1 cellular context compared by ENCODE assay signal in genomic region chr3:48397767-48398681, GRCh38.
TF ChIP-seq lines count a peak whose summit lies in the region.

No MANE protein-coding gene starts in this region.

TF ChIP-seq in HEK293T, 16 proteins besides CTCF, POLR2A, EP300 and RAD21:
- TF ChIP-seq ELF4 (IDR thresholded peaks at IDR 0.05) (no peak), HDGF (IDR thresholded peaks at IDR 0.05; ENCODE audit: borderline replicate concordance) (no peak), CTBP1 (IDR thresholded peaks at IDR 0.05; ENCODE audit: borderline replicate concordance) (no peak), TARDBP (IDR thresholded peaks at IDR 0.05) (no peak), SP1 (IDR thresholded peaks at IDR 0.05) (no peak), FOXA1 (IDR thresholded peaks at IDR 0.05) (no peak), NFRKB (IDR thresholded peaks at IDR 0.05) (no peak), SUZ12 (IDR thresholded peaks at IDR 0.05) (no peak), FOXM1 (IDR thresholded peaks at IDR 0.05; ENCODE audit: borderline replicate concordance) (no peak), FOXK2 (IDR thresholded peaks at IDR 0.05) (no peak), L3MBTL2 (conservative IDR thresholded peaks at IDR 0.05) (no peak), LEF1 (IDR thresholded peaks at IDR 0.05; ENCODE audit: borderline replicate concordance) (no peak)
